ENCODE assay signal across 8 cellular contexts in the genomic region with DNA sequence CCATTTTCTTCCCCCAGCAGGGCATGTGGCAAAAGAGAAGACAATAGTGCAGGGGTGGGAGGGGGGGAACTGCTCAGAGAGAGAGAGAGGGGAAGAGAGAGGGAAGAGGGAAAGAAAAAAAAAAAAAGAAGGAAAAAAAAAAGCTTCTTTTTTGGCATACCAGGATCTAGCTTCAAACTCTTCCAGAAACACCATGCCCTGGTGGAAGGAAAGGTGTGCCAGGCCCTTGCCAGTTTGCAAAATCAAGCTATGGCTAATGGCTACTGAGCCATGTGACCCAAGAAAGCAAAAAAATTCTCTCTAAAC. TPM values are rescaled to one million over a fixed set of nuclear protein-coding genes. Genes with fewer than 3 reads are reported as not detected.
DNase-seq lines count a peak whose midpoint lies in the region; ATAC-seq, FAIRE-seq and TF ChIP-seq lines count a peak whose summit lies in the region.

No MANE protein-coding gene starts in this region.

- TF ChIP-seq CTCF in HFF-Myc (IDR thresholded peaks at IDR 0.05; ENCODE audit: low read depth, low read length, missing control alignments) = no peak
- TF ChIP-seq CTCF in WI38 (IDR thresholded peaks at IDR 0.05; ENCODE audit: low read depth, low read length) = no peak
- TF ChIP-seq CTCF in glutamatergic neuron (IDR thresholded peaks at IDR 0.05; ENCODE audit: partially characterized antibody, unreplicated experiment) = no peak

- H3K27me3 Mint-ChIP-seq in glutamatergic neuron (ENCODE audit: unreplicated experiment) = peaks cover 16% of the 10 kb centered on the region

- FAIRE-seq in small intestine (lab: Jason Lieb, UNC) = no peak

- H3K9me3 ChIP-seq in small intestine (ENCODE audit: control insufficient read depth, low read depth) = no peaks in the 10 kb centered on the region

- H3K36me3 ChIP-seq in small intestine (ENCODE audit: control insufficient read depth in 2 of 2, insufficient read depth in 2 of 2, low read length in 2 of 2) = no peaks in the 10 kb centered on the region

- peak overlapping the region; percentile 53 for H3K4me3 ChIP-seq in HFF-Myc (replicated peaks; ENCODE audit: low read depth, low read length)
- peak overlapping the region; percentile 52 for H3K4me3 ChIP-seq in WI38 (ENCODE audit: low read depth, low read length)
- H3K4me3 ChIP-seq in small intestine (ENCODE audit: low read depth in 1 of 2, low read length in 2 of 2) = peak overlapping the region; percentile 13 to 22

- peak overlapping the region; percentile 86 to 98 for H3K27ac ChIP-seq in small intestine (ENCODE audit: low read depth in 1 of 2, low read length in 1 of 2)

- peaks cover 62% of the 10 kb centered on the region for H3K4me1 Mint-ChIP-seq in glutamatergic neuron (ENCODE audit: low read depth, unreplicated experiment)

- H3K27me3 ChIP-seq in small intestine (ENCODE audit: control insufficient read depth in 2 of 2, insufficient read depth in 2 of 2, low read length in 2 of 2) = no peaks in the 10 kb centered on the region

- ATAC-seq in HG03045 (IDR thresholded peaks at IDR 0.05; ENCODE audit: unreplicated experiment) = no peak

- H3K9me3 Mint-ChIP-seq in glutamatergic neuron (ENCODE audit: unreplicated experiment) = peaks cover 14% of the 10 kb centered on the region

- DNase-seq in HFF-Myc (ENCODE audit: extremely low read depth, low read depth) = no peak
- DNase-seq in glutamatergic neuron = no peak
- DNase-seq in small intestine = no peak
- DNase-seq in KG1 (lab: John Stamatoyannopoulos, UW) = no peak
- no peak for DNase-seq in inferior parietal cortex (ENCODE audit: extremely low spot score)
- no peak for DNase-seq in medulla oblongata (ENCODE audit: extremely low spot score)

- H3K4me3 Mint-ChIP-seq in glutamatergic neuron (ENCODE audit: unreplicated experiment) = peak overlapping the region; percentile 95

- H3K4me1 ChIP-seq in small intestine (ENCODE audit: control insufficient read depth in 2 of 2, insufficient read depth in 1 of 2, low read depth in 1 of 2, low read length in 1 of 2) = peaks cover 13 to 62% of the 10 kb centered on the region in 2 donors

- H3K27ac Mint-ChIP-seq in glutamatergic neuron (ENCODE audit: unreplicated experiment) = no peak overlapping the region

- no peaks in the 10 kb centered on the region for H3K36me3 Mint-ChIP-seq in glutamatergic neuron (ENCODE audit: unreplicated experiment)

RNA-seq across cellular contexts. Expression of a gene that starts 0.3 kb away (rescaled TPM):
- 116 TPM for total RNA-seq in glutamatergic neuron (ENCODE audit: unreplicated experiment)
- 10 to 100 TPM in 2 of 3 donors, 1 to 10 TPM in 1; 9.2 to 19.9 (median 12.8) TPM for polyA plus RNA-seq in small intestine
